Comparison of ENCODE assay signal across 8 cellular contexts in genomic region chr6:28589234-28589951, GRCh38.
DNase-seq lines count a peak whose midpoint lies in the region; ATAC-seq, FAIRE-seq and TF ChIP-seq lines count a peak whose summit lies in the region.

No MANE protein-coding gene starts in this region.

- H3K4me2 ChIP-seq in A549, result peak overlapping the region; percentile 94

- H3K4me1 Mint-ChIP-seq in chondrocyte (ENCODE audit: low read depth), result peaks cover 56% of the 10 kb centered on the region

- intact Hi-C loops in mucosa of descending colon (cut with DNase I, micrococcal nuclease), result no loop called here

- peaks cover 6% of the 10 kb centered on the region for H3K27me3 Mint-ChIP-seq in chondrocyte (ENCODE audit: low read depth)

- 3% methylated on average over 34 of the region's 34 CpGs for WGBS in A549 (ENCODE audit: missing lambda C conversion rate)

- H3K9me3 Mint-ChIP-seq in chondrocyte (ENCODE audit: low read depth), result no peaks in the 10 kb centered on the region

- ATAC-seq in A549 (peak; percentile 86 to 87), mucosa of descending colon (peak; percentile 70)

- H3K4me1 ChIP-seq in A549 (peaks cover 30% of the 10 kb centered on the region), mucosa of descending colon (ENCODE audit: low read depth) (no peaks in the 10 kb centered on the region)

- no peak for TF ChIP-seq POLR2A in A549 (IDR thresholded peaks at IDR 0.05; ENCODE audit: low read length)

- H3K36me3 Mint-ChIP-seq in chondrocyte (ENCODE audit: low read depth), result no peaks in the 10 kb centered on the region

- POLR2A ChIA-PET in A549 (lab: Yijun Ruan, JAX), result interaction anchor here (0.6 to 1.5 kb wide), 9 partner anchors 8 to 833 kb away, joined by 3 to 8 read pairs (median 4); a partner anchor contains a TSS

- no peaks in the 10 kb centered on the region for H3K9me3 ChIP-seq in A549
- H3K9me3 ChIP-seq in mucosa of descending colon, result no peaks in the 10 kb centered on the region

- H3K27ac Mint-ChIP-seq in chondrocyte (ENCODE audit: unreplicated experiment), result peak overlapping the region; percentile 42

- H3K36me3 ChIP-seq in mucosa of descending colon (ENCODE audit: low read depth), result no peaks in the 10 kb centered on the region

- H3K4me3 ChIP-seq in A549, result peak overlapping the region; percentile 40
- no peak overlapping the region for H3K4me3 ChIP-seq in GM12864 (ENCODE audit: low read depth, low read length)
- no peak overlapping the region for H3K4me3 ChIP-seq in mucosa of descending colon

- no peak for FAIRE-seq in A549 (lab: Jason Lieb, UNC)

- CTCF ChIA-PET in A549 (lab: Yijun Ruan, JAX), result interaction anchor here (0.6 to 1.3 kb wide), 4 partner anchors 15 to 866 kb away, joined by 3 to 4 read pairs (median 4); no protein-coding TSS in a partner anchor

- peak overlapping the region; percentile 67 for H3K4me3 Mint-ChIP-seq in chondrocyte (ENCODE audit: unreplicated experiment)

- peak overlapping the region; percentile 17 to 73; a peak in 3 of 6 replicates for H3K27ac ChIP-seq in A549

- no peak; a peak in 1 of 5 replicates for TF ChIP-seq RAD21 in A549 (conservative IDR thresholded peaks at IDR 0.05 in 1 of 2, IDR thresholded peaks at IDR 0.05 in 1 of 2)

- no peak for TF ChIP-seq CTCF in A549 (IDR thresholded peaks at IDR 0.05)
- no peak for TF ChIP-seq CTCF in GM12864 (IDR thresholded peaks at IDR 0.05; ENCODE audit: low read depth, low read length, missing control alignments)
- TF ChIP-seq CTCF in chondrocyte (IDR thresholded peaks at IDR 0.05), result peak; percentile 25
- no peak for TF ChIP-seq CTCF in mucosa of descending colon (IDR thresholded peaks at IDR 0.05)

- DNase-seq in A549 (ENCODE audit: low read depth in 1 of 2, low spot score in 1 of 2), result peak; percentile 47 to 97
- DNase-seq in GM12864 (ENCODE audit: low read depth), result peak; percentile 65
- peak; percentile 97 for DNase-seq in HT1080 (ENCODE audit: low read depth)
- DNase-seq in SHP77 treated with DMSO at 0.1 percent for 48 hours (lab: John Stamatoyannopoulos, UW), result peak; percentile 89
- DNase-seq in chondrocyte (ENCODE audit: low spot score), result no peak
- peak in 1 of 3 donors; percentile 49 for DNase-seq in mucosa of descending colon
- DNase-seq in NK-92 (lab: John Stamatoyannopoulos, UW; ENCODE audit: unreplicated experiment), result no peak
- no peak for DNase-seq in cortex of kidney (lab: John Stamatoyannopoulos, UW)

- no peak for TF ChIP-seq EP300 in A549 (IDR thresholded peaks at IDR 0.05)

TF ChIP-seq in A549, 52 proteins besides CTCF, POLR2A, EP300 and RAD21:
- 0 out of 2 replicates have a peak, but pooled peaks have one; percentile 64 for TF ChIP-seq ESRRA (IDR thresholded peaks at IDR 0.05; ENCODE audit: borderline replicate concordance, low read length)
- TF ChIP-seq HMGXB4 (CRISPR knock-in tag; IDR thresholded peaks at IDR 0.05; ENCODE audit: borderline replicate concordance), result peak; percentile 52; the same call in 1 of the 2 replicates
- TF ChIP-seq BHLHE40 (IDR thresholded peaks at IDR 0.05; ENCODE audit: low read depth, low read length), result peak; percentile 81
- no peak for TF ChIP-seq RNF2 (IDR thresholded peaks at IDR 0.05; ENCODE audit: borderline replicate concordance, low read depth)
- peak; percentile 71 for TF ChIP-seq SREBF2 (IDR thresholded peaks at IDR 0.05)
- peak in 1 of 2 experiments; percentile 24; a peak in 1 of 4 replicates for TF ChIP-seq CEBPB (IDR thresholded peaks at IDR 0.05)
- TF ChIP-seq SMC3 (IDR thresholded peaks at IDR 0.05), result no peak
- no peak for TF ChIP-seq TP53 (CRISPR knock-in tag; IDR thresholded peaks at IDR 0.05)
- peak; percentile 80; the same call in 1 of the 2 replicates for TF ChIP-seq MAX (IDR thresholded peaks at IDR 0.05)
- TF ChIP-seq GATA3 (IDR thresholded peaks at IDR 0.05; ENCODE audit: borderline replicate concordance), result peak; percentile 23; the same call in 1 of the 2 replicates
- TF ChIP-seq CHD2 (IDR thresholded peaks at IDR 0.05; ENCODE audit: low read length, partially characterized antibody), result peak; percentile 18
- TF ChIP-seq RFX5 (IDR thresholded peaks at IDR 0.05), result no peak
- no peak for TF ChIP-seq NPAS2 (CRISPR knock-in tag; IDR thresholded peaks at IDR 0.05; ENCODE audit: borderline replicate concordance)
- 0 out of 5 replicates have a peak, but pooled peaks of 1 of the 2 experiments have one; percentile 33 for TF ChIP-seq JUN (IDR thresholded peaks at IDR 0.05)
- no peak for TF ChIP-seq HOXB5 (CRISPR knock-in tag; IDR thresholded peaks at IDR 0.05)

Comparison
In these comparisons a context has a peak if more than half of its experiments do, and no peak if none do; other contexts are left out.
1. DNase-seq: peak in A549 (2 of 2), GM12864 (single experiment), HT1080 (single experiment) and SHP77 treated with DMSO at 0.1 percent for 48 hours (single experiment); none in chondrocyte (single experiment), NK-92 (single experiment) and cortex of kidney (single experiment).